9 cellular contexts compared by ENCODE assay signal in the genomic region with DNA sequence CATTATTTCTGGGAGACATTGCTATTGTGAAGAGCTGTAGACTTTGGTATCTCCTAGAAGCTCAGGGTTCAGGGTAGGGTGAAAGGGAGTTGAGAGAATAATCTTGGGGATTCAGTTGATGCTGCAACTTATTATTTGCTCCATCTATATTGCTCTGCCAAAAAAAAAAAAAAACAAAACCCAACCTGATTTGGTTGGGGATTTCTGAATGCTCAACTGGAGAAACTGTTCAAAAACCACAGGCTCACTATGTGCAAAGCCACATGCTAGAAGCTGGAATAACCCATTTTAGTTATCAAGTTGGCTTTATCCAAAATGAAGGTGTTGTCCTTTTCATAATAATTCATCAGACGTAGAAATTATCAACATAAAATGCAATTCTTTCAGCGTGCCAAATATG.
"Had no signal": no experiment of that assay in that cellular context is flagged by ENCODE, and none has a peak within 500 bp of the region (broad histone marks: within the 10 kb centered on the region; RNA-seq: fewer than 3 reads in every experiment).

No MANE protein-coding gene starts in this region.

- H3K4me1 ChIP-seq: HAP-1 had no signal

- H3K4me3 ChIP-seq: GM23248, HAP-1, K562 had no signal

- DNase-seq: GOT3, H7, KG1 had no signal

- H3K4me3 Mint-ChIP-seq: HFFc6 had no signal

- H3K36me3 ChIP-seq: HAP-1 had no signal

- H2AFZ ChIP-seq: GM23248 had no signal

- ATAC-seq: HCT116, K562 had no signal

- H3K9me3 ChIP-seq: HAP-1 had no signal

- H3K9ac ChIP-seq: GM23248 had no signal

- H3K27ac Mint-ChIP-seq: HFFc6 had no signal

- H3K27ac ChIP-seq: GM23248, HL-60 had no signal
